8 cellular contexts compared by ENCODE assay signal in genomic region chrX:132957211-132958085, GRCh38. TPM values are rescaled to one million over a fixed set of nuclear protein-coding genes. Genes with fewer than 3 reads are reported as not detected.
DNase-seq lines count a peak whose midpoint lies in the region; ATAC-seq and TF ChIP-seq lines count a peak whose summit lies in the region.

No MANE protein-coding gene starts in this region.

- peaks cover 3% of the 10 kb centered on the region for H3K4me1 Mint-ChIP-seq in MCF 10A (ENCODE audit: insufficient read depth, unreplicated experiment)

- H3K4me1 ChIP-seq in cardiac muscle cell (ENCODE audit: low read depth) (no peaks in the 10 kb centered on the region), lower lobe of right lung (no peaks in the 10 kb centered on the region), urinary bladder (ENCODE audit: insufficient read depth) (no peaks in the 10 kb centered on the region)

- intact Hi-C loops in Right ventricle myocardium inferior (cut with DNase I) (no loop called here), MCF 10A (cut with micrococcal nuclease) (loop anchor here (1.0 to 5.0 kb wide), 2 partner anchors 120 to 216 kb away; no protein-coding TSS in a partner anchor), lower lobe of right lung (cut with DNase I) (no loop called here)

- POLR2A ChIA-PET in MCF 10A (lab: Yijun Ruan, JAX) = interaction anchor here (0.7 kb wide), 2 partner anchors 80 to 135 kb away, joined by 3 read pairs; no protein-coding TSS in a partner anchor

- H3K4me3 Mint-ChIP-seq in MCF 10A (ENCODE audit: unreplicated experiment) = peak overlapping the region; percentile 79

- H3K9me3 ChIP-seq in cardiac muscle cell (ENCODE audit: low read depth) (no peaks in the 10 kb centered on the region), lower lobe of right lung (no peaks in the 10 kb centered on the region)

- H3K27me3 ChIP-seq in cardiac muscle cell (peaks cover 38% of the 10 kb centered on the region), lower lobe of right lung (ENCODE audit: low read depth) (peaks cover 36% of the 10 kb centered on the region)

- WGBS in urinary bladder = under 1% methylated on average over 84 of the region's 87 CpGs

- H3K36me3 Mint-ChIP-seq in MCF 10A (ENCODE audit: insufficient read depth, unreplicated experiment) = peaks cover 4% of the 10 kb centered on the region

- no peak for TF ChIP-seq CTCF in cardiac muscle cell (IDR thresholded peaks at IDR 0.05; ENCODE audit: low read depth, low read length)
- TF ChIP-seq CTCF in MCF 10A (IDR thresholded peaks at IDR 0.05; ENCODE audit: unreplicated experiment) = no peak
- no peak for TF ChIP-seq CTCF in lower lobe of right lung (IDR thresholded peaks at IDR 0.05)

- no peak for ATAC-seq in Right ventricle myocardium inferior
- ATAC-seq in lower lobe of right lung = peak; percentile 53 to 67
- ATAC-seq in HG03095 (IDR thresholded peaks at IDR 0.05; ENCODE audit: unreplicated experiment) = no peak
- no peak for ATAC-seq in GM21529 (IDR thresholded peaks at IDR 0.05; ENCODE audit: unreplicated experiment)
- ATAC-seq in HG02870 (IDR thresholded peaks at IDR 0.05; ENCODE audit: unreplicated experiment) = no peak

- no TSS peak for BruUV-seq in MCF 10A (replicated peaks; lab: Mats Ljungman, UMichigan)

- no peaks in the 10 kb centered on the region for H3K9me3 Mint-ChIP-seq in MCF 10A (ENCODE audit: unreplicated experiment)

- H3K27me3 Mint-ChIP-seq in MCF 10A (ENCODE audit: insufficient read depth, unreplicated experiment) = peaks cover 3% of the 10 kb centered on the region

- H3K36me3 ChIP-seq in cardiac muscle cell (no peaks in the 10 kb centered on the region), lower lobe of right lung (no peaks in the 10 kb centered on the region), urinary bladder (ENCODE audit: insufficient read depth) (no peaks in the 10 kb centered on the region)

- H3K27ac ChIP-seq in cardiac muscle cell (no peak overlapping the region), lower lobe of right lung (no peak overlapping the region), urinary bladder (ENCODE audit: low read depth) (no peak overlapping the region)

- H3K27ac Mint-ChIP-seq in MCF 10A (ENCODE audit: low read depth, unreplicated experiment) = no peak overlapping the region

- H3K4me3 ChIP-seq in cardiac muscle cell = peak overlapping the region; percentile 54
- peak overlapping the region; percentile 48 for H3K4me3 ChIP-seq in lower lobe of right lung
- H3K4me3 ChIP-seq in urinary bladder (ENCODE audit: low read depth, low read length) = peak overlapping the region; percentile 46

- peak; percentile 9 to 67 for DNase-seq in cardiac muscle cell (ENCODE audit: low read depth in 1 of 2, low spot score in 1 of 2)
- DNase-seq in Right ventricle myocardium inferior (ENCODE audit: missing footprints) = no peak
- peak; percentile 23 for DNase-seq in MCF 10A (ENCODE audit: unreplicated experiment)
- no peak for DNase-seq in lower lobe of right lung

- CTCF ChIA-PET in MCF 10A (lab: Yijun Ruan, JAX) = interaction anchor here (0.9 to 1.9 kb wide), 3 partner anchors 9 to 217 kb away, joined by 3 to 7 read pairs (median 5); no protein-coding TSS in a partner anchor

RNA-seq across cellular contexts. Expression of gene HS6ST2, which starts 1.0 kb away (rescaled TPM):
- total RNA-seq in cardiac muscle cell = 20.6 and 27.1 TPM in 2 replicates
- polyA plus RNA-seq in cardiac muscle cell = 15.5 and 15.7 TPM in 2 replicates
- total RNA-seq in Right ventricle myocardium inferior = 0.08 TPM
- 23.9 and 26.1 TPM in 2 replicates for total RNA-seq in MCF 10A (2022)
- total RNA-seq in lower lobe of right lung = 0.92 TPM
- total RNA-seq in urinary bladder = 8.6 TPM
- 3.2 TPM for polyA plus RNA-seq in urinary bladder

Comparison
In these comparisons a context has a peak if more than half of its experiments do, and no peak if none do; other contexts are left out.
1. DNase-seq: peak in cardiac muscle cell (2 of 2) and MCF 10A (single experiment); none in Right ventricle myocardium inferior (single experiment) and lower lobe of right lung (single experiment).
2. ATAC-seq: peak in lower lobe of right lung (2 of 2); none in Right ventricle myocardium inferior (single experiment), HG03095 (single experiment), GM21529 (single experiment) and HG02870 (single experiment).
3. Peak in every context shown above with its lines, with median percentiles within 50 percentile points of each other: H3K4me3 ChIP-seq.